In the genomic region with DNA sequence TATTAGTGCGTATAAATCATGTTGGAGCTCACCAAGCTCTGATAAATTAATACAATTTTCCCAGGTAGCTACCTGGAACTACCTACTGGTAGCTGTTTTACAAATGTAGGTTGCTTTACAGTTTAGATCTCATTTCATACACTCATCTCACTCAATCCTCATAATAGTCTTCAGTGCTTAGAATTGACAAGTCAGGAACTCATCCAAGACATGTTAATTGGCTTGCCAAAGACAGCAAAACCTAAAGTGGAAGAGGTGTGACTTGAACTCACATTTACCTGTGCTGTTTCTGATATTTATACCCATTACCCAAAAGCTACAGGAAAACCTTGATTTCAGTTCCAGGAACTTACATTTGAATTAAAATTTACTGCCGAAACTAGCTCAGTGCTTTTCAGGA, we compare ENCODE assay signal across 1 cellular context.
A peak's percentile ranks its signal among the peaks of the same experiment; 100 is the strongest.
TF ChIP-seq lines count a peak whose summit lies in the region.

No MANE protein-coding gene starts in this region.

TF ChIP-seq in neural cell, 6 proteins besides CTCF, POLR2A, EP300 and RAD21 (continued from another document):
- TF ChIP-seq REST (IDR thresholded peaks at IDR 0.05; ENCODE audit: borderline replicate concordance) (peak; percentile 59), POLR2AphosphoS5 (IDR thresholded peaks at IDR 0.05) (peak; percentile 78)
TF ChIP-seq in neural cell: peak in this region for 2.
